ENCODE assay signal across 8 cellular contexts in genomic region chr22:38373783-38374432, GRCh38. TPM values are rescaled to one million over a fixed set of nuclear protein-coding genes. Genes with fewer than 3 reads are reported as not detected.
A peak's percentile ranks its signal among the peaks of the same experiment; 100 is the strongest.
DNase-seq lines count a peak whose midpoint lies in the region; ATAC-seq lines count a peak whose summit lies in the region.
"Not testable (repeated sequence)": the region's sequence is repeated elsewhere in the genome, so short reads cannot be mapped to it uniquely, and the experiment has no call there.

No MANE protein-coding gene starts in this region.

- peaks cover 20% of the 10 kb centered on the region for H3K36me3 Mint-ChIP-seq in CD4-positive, CD25-positive, alpha-beta regulatory T cell
- H3K36me3 Mint-ChIP-seq in T-helper 2 cell treated with Interferon-gamma antibody and Interleukin-4, amounts not matched to agents 5 μg/mL and 100 μg/mL, for 36 hours (ENCODE audit: low read depth) = peaks cover 57% of the 10 kb centered on the region
- peaks cover 34% of the 10 kb centered on the region for H3K36me3 Mint-ChIP-seq in activated T-helper 17 cell treated with anti-CD3 and anti-CD28 coated beads, Interleukin-2, amount 50 U/mL, for 72 hours (ENCODE audit: low read depth)
- not testable (repeated sequence) for H3K36me3 Mint-ChIP-seq in effector memory CD8-positive, alpha-beta T cell (ENCODE audit: insufficient read depth)
- H3K36me3 Mint-ChIP-seq in naive B cell = peaks cover 27 to 31% of the 10 kb centered on the region in 2 donors
- H3K36me3 Mint-ChIP-seq in stimulated activated effector memory CD8-positive, alpha-beta T cell treated with anti-CD3 and anti-CD28 coated beads, Interleukin-12 subunit alpha, Interleukin-12 subunit beta, amount 100 ng/mL, for 72 hours = peaks cover 12% of the 10 kb centered on the region

- peak overlapping the region; percentile 31 to 83 (median 40) for H3K4me3 Mint-ChIP-seq in CD4-positive, CD25-positive, alpha-beta regulatory T cell
- H3K4me3 Mint-ChIP-seq in T-helper 2 cell treated with Interferon-gamma antibody and Interleukin-4, amounts not matched to agents 5 μg/mL and 100 μg/mL, for 36 hours = not testable (repeated sequence)
- peak overlapping the region; percentile 45 for H3K4me3 Mint-ChIP-seq in activated T-helper 17 cell treated with anti-CD3 and anti-CD28 coated beads, Interleukin-2, amount 50 U/mL, for 72 hours
- peak overlapping the region; percentile 66 to 72 for H3K4me3 Mint-ChIP-seq in effector memory CD8-positive, alpha-beta T cell
- H3K4me3 Mint-ChIP-seq in naive B cell = peak overlapping the region; percentile 43 to 86 (median 71)
- H3K4me3 Mint-ChIP-seq in stimulated activated effector memory CD8-positive, alpha-beta T cell treated with anti-CD3 and anti-CD28 coated beads, Interleukin-12 subunit alpha, Interleukin-12 subunit beta, amount 100 ng/mL, for 72 hours = peak overlapping the region; percentile 55

- not testable (repeated sequence) for H3K27me3 ChIP-seq in CD4-positive, CD25-positive, alpha-beta regulatory T cell (ENCODE audit: control insufficient read depth, insufficient read depth, low read length)

- not testable (repeated sequence) for H3K9me3 ChIP-seq in CD4-positive, CD25-positive, alpha-beta regulatory T cell (ENCODE audit: control insufficient read depth in 2 of 2, low read length in 2 of 2)

- H3K27ac ChIP-seq in CD4-positive, CD25-positive, alpha-beta regulatory T cell (ENCODE audit: insufficient read depth, low read length, poor library complexity, severe bottlenecking) = peak overlapping the region; percentile 60

- not testable (repeated sequence) for H3K9me3 Mint-ChIP-seq in CD4-positive, CD25-positive, alpha-beta regulatory T cell; effector memory CD8-positive, alpha-beta T cell
- peaks cover 24% of the 10 kb centered on the region for H3K9me3 Mint-ChIP-seq in T-helper 2 cell treated with Interferon-gamma antibody and Interleukin-4, amounts not matched to agents 5 μg/mL and 100 μg/mL, for 36 hours
- peaks cover 11% of the 10 kb centered on the region for H3K9me3 Mint-ChIP-seq in activated T-helper 17 cell treated with anti-CD3 and anti-CD28 coated beads, Interleukin-2, amount 50 U/mL, for 72 hours
- peaks cover 0 to 14% (median 11%) of the 10 kb centered on the region in 7 donors for H3K9me3 Mint-ChIP-seq in naive B cell
- peaks cover 12% of the 10 kb centered on the region for H3K9me3 Mint-ChIP-seq in stimulated activated effector memory CD8-positive, alpha-beta T cell treated with anti-CD3 and anti-CD28 coated beads, Interleukin-12 subunit alpha, Interleukin-12 subunit beta, amount 100 ng/mL, for 72 hours

- H3K27me3 Mint-ChIP-seq in CD4-positive, CD25-positive, alpha-beta regulatory T cell; T-helper 2 cell treated with Interferon-gamma antibody and Interleukin-4, amounts not matched to agents 5 μg/mL and 100 μg/mL, for 36 hours (ENCODE audit: low read depth); activated T-helper 17 cell treated with anti-CD3 and anti-CD28 coated beads, Interleukin-2, amount 50 U/mL, for 72 hours; effector memory CD8-positive, alpha-beta T cell; naive B cell: not testable (repeated sequence)

- peak in 2 of 3 donors; percentile 30 to 54 for DNase-seq in CD4-positive, CD25-positive, alpha-beta regulatory T cell
- peak; percentile 26 for DNase-seq in NK-92 treated with Interleukin-12 subunit alpha and Interleukin-12 subunit beta, amount 100 ng/mL, for 24 hours (lab: John Stamatoyannopoulos, UW)
- not testable (repeated sequence) for DNase-seq in T-helper 2 cell treated with Interferon-gamma antibody and Interleukin-4, amounts not matched to agents 5 μg/mL and 100 μg/mL, for 36 hours (ENCODE audit: low spot score)
- DNase-seq in effector memory CD8-positive, alpha-beta T cell = peak; percentile 40 to 52 (median 45)
- peak; percentile 71 for DNase-seq in naive B cell
- peak in 1 of 2 donors; percentile 71 for DNase-seq in stimulated activated effector memory CD8-positive, alpha-beta T cell treated with anti-CD3 and anti-CD28 coated beads, Interleukin-12 subunit alpha, Interleukin-12 subunit beta, amount 100 ng/mL, for 72 hours (ENCODE audit: low spot score in 2 of 2)

- peak overlapping the region; percentile 19 for H3K4me3 ChIP-seq in CD4-positive, CD25-positive, alpha-beta regulatory T cell (ENCODE audit: low read depth, low read length)

- H3K4me1 ChIP-seq in CD4-positive, CD25-positive, alpha-beta regulatory T cell (ENCODE audit: control insufficient read depth, insufficient read depth, low read length, poor library complexity, severe bottlenecking) = not testable (repeated sequence)

- not testable (repeated sequence) for H3K36me3 ChIP-seq in CD4-positive, CD25-positive, alpha-beta regulatory T cell (ENCODE audit: control insufficient read depth, insufficient read depth, low read length)

- peak overlapping the region; percentile 21 to 82 (median 46) for H3K27ac Mint-ChIP-seq in CD4-positive, CD25-positive, alpha-beta regulatory T cell
- peak overlapping the region; percentile 19 for H3K27ac Mint-ChIP-seq in T-helper 2 cell treated with Interferon-gamma antibody and Interleukin-4, amounts not matched to agents 5 μg/mL and 100 μg/mL, for 36 hours
- peak overlapping the region; percentile 41 for H3K27ac Mint-ChIP-seq in activated T-helper 17 cell treated with anti-CD3 and anti-CD28 coated beads, Interleukin-2, amount 50 U/mL, for 72 hours
- H3K27ac Mint-ChIP-seq in effector memory CD8-positive, alpha-beta T cell = peak overlapping the region; percentile 89 to 91
- H3K27ac Mint-ChIP-seq in naive B cell = peak overlapping the region; percentile 79 to 99 (median 96)
- H3K27ac Mint-ChIP-seq in stimulated activated effector memory CD8-positive, alpha-beta T cell treated with anti-CD3 and anti-CD28 coated beads, Interleukin-12 subunit alpha, Interleukin-12 subunit beta, amount 100 ng/mL, for 72 hours = peak overlapping the region; percentile 88

- peaks cover 13 to 29% (median 20%) of the 10 kb centered on the region in 4 donors for H3K4me1 Mint-ChIP-seq in CD4-positive, CD25-positive, alpha-beta regulatory T cell
- H3K4me1 Mint-ChIP-seq in T-helper 2 cell treated with Interferon-gamma antibody and Interleukin-4, amounts not matched to agents 5 μg/mL and 100 μg/mL, for 36 hours (ENCODE audit: low read depth) = not testable (repeated sequence)
- H3K4me1 Mint-ChIP-seq in activated T-helper 17 cell treated with anti-CD3 and anti-CD28 coated beads, Interleukin-2, amount 50 U/mL, for 72 hours = peaks cover 14% of the 10 kb centered on the region
- peaks cover 26 to 28% of the 10 kb centered on the region in 2 donors for H3K4me1 Mint-ChIP-seq in effector memory CD8-positive, alpha-beta T cell (ENCODE audit: low read depth in 2 of 2)
- H3K4me1 Mint-ChIP-seq in naive B cell = peaks cover 30 to 59% (median 44%) of the 10 kb centered on the region in 3 donors
- H3K4me1 Mint-ChIP-seq in stimulated activated effector memory CD8-positive, alpha-beta T cell treated with anti-CD3 and anti-CD28 coated beads, Interleukin-12 subunit alpha, Interleukin-12 subunit beta, amount 100 ng/mL, for 72 hours = peaks cover 44% of the 10 kb centered on the region

- ATAC-seq in CD4-positive, CD25-positive, alpha-beta regulatory T cell (ENCODE audit: low read depth in 2 of 2) = peak; percentile 52 to 60
- ATAC-seq in GM18870 (IDR thresholded peaks at IDR 0.05; ENCODE audit: unreplicated experiment) = peak; percentile 52
- ATAC-seq in activated T-helper 17 cell treated with anti-CD3 and anti-CD28 coated beads, Interleukin-2, amount 50 U/mL, for 72 hours (replicated peaks) = peak; percentile 65
- peak; percentile 97 for ATAC-seq in effector memory CD8-positive, alpha-beta T cell (replicated peaks)
- peak; percentile 95 to 98 for ATAC-seq in naive B cell (ENCODE audit: low read depth in 2 of 2)
- ATAC-seq in stimulated activated effector memory CD8-positive, alpha-beta T cell treated with anti-CD3 and anti-CD28 coated beads, Interleukin-12 subunit alpha, Interleukin-12 subunit beta, amount 100 ng/mL, for 72 hours = peak; percentile 88

RNA-seq across cellular contexts. Expression of gene CSNK1E, which starts 56.7 kb away (rescaled TPM):
- total RNA-seq in CD4-positive, CD25-positive, alpha-beta regulatory T cell = 154 TPM
- polyA plus RNA-seq in CD4-positive, CD25-positive, alpha-beta regulatory T cell = 10 to 100 TPM in 2 of 4 donors, 1 to 10 TPM in 2; 7.4 to 12.4 (median 9.5) TPM
- total RNA-seq in activated T-helper 17 cell treated with anti-CD3 and anti-CD28 coated beads, Interleukin-2, amount 50 U/mL, for 72 hours = 100 to 1,000 TPM; 123 to 132 TPM
- polyA plus RNA-seq in naive B cell (ENCODE audit: low read depth in 6 of 6) = 10 to 100 TPM in 3 of 6 donors, 1 to 10 TPM in 3; 5.8 to 19.6 (median 10.0) TPM

Comparison
In these comparisons a context has a peak if more than half of its experiments do, and no peak if none do; other contexts are left out.
1. H3K27ac Mint-ChIP-seq: peak in every context shown above with its lines; median percentile 96 in naive B cell; 90 in effector memory CD8-positive, alpha-beta T cell; 88 in stimulated activated effector memory CD8-positive, alpha-beta T cell treated with anti-CD3 and anti-CD28 coated beads, Interleukin-12 subunit alpha, Interleukin-12 subunit beta, amount 100 ng/mL, for 72 hours; 46 in CD4-positive, CD25-positive, alpha-beta regulatory T cell; 41 in activated T-helper 17 cell treated with anti-CD3 and anti-CD28 coated beads, Interleukin-2, amount 50 U/mL, for 72 hours; 19 in T-helper 2 cell treated with Interferon-gamma antibody and Interleukin-4, amounts not matched to agents 5 μg/mL and 100 μg/mL, for 36 hours.